31 cellular contexts compared by ENCODE assay signal in genomic region chr1:162389971-162390370, GRCh38. TPM values are rescaled to one million over a fixed set of nuclear protein-coding genes. Genes with fewer than 3 reads are reported as not detected.
DNase-seq lines count a peak whose midpoint lies in the region; ATAC-seq, FAIRE-seq and TF ChIP-seq lines count a peak whose summit lies in the region.
"Had no signal": no experiment of that assay in that cellular context is flagged by ENCODE, and none has a peak within 500 bp of the region (broad histone marks: within the 10 kb centered on the region; RNA-seq: fewer than 3 reads in every experiment).

No MANE protein-coding gene starts in this region.

- H3K27ac ChIP-seq in mammary epithelial cell (ENCODE audit: insufficient read depth, low read depth, low read length) = no peak overlapping the region
- H3K27ac ChIP-seq: dorsolateral prefrontal cortex, gastrocnemius medialis, tibial nerve, VCaP had no signal

- no peaks in the 10 kb centered on the region for H3K9me3 Mint-ChIP-seq in MCF 10A (ENCODE audit: unreplicated experiment)
- H3K9me3 Mint-ChIP-seq: activated CD4-positive, alpha-beta memory T cell treated with anti-CD3 and anti-CD28 coated beads for 36 hours; CD14-positive monocyte had no signal

- ATAC-seq in HG03457 (IDR thresholded peaks at IDR 0.05; ENCODE audit: unreplicated experiment) = no peak
- ATAC-seq: gastrocnemius medialis, left cardiac atrium, sciatic nerve had no signal

- DNase-seq in MCF 10A (ENCODE audit: unreplicated experiment) (peak; percentile 47), mammary epithelial cell (no peak), bronchial epithelial cell (ENCODE audit: low read depth) (no peak), myocyte (ENCODE audit: low read depth) (peak; percentile 71), NCI-H2029 treated with DMSO at 0.1 percent for 48 hours (lab: John Stamatoyannopoulos, UW) (no peak), SHP77 (lab: John Stamatoyannopoulos, UW) (no peak), superior temporal gyrus (ENCODE audit: extremely low spot score) (no peak)
- DNase-seq: activated CD4-positive, alpha-beta memory T cell treated with anti-CD3 and anti-CD28 coated beads for 36 hours; activated naive CD4-positive, alpha-beta T cell; amygdala; central memory CD4-positive, alpha-beta T cell; dorsolateral prefrontal cortex; erythroblast; gastrocnemius medialis; GF-D8; left cardiac atrium; NCI-H226; occipital lobe; stimulated activated CD4-positive, alpha-beta T cell treated with anti-CD3 and anti-CD28 coated beads, Interleukin-1b, Interleukin-23, amount 100 ng/mL, for 48 hours; stimulated activated naive CD4-positive, alpha-beta T cell treated with Interleukin-2 at 50 U/mL for 16 hours had no signal

- in situ Hi-C loops in mammary epithelial cell (cut with MboI; ENCODE audit: low sequenced_read_pairs in 2 of 2) = loop anchor here in 1 of 2 donors (5.0 to 10.0 kb wide), 3 partner anchors 33 to 335 kb away; no protein-coding TSS in a partner anchor

- H3K27me3 Mint-ChIP-seq in MCF 10A (ENCODE audit: insufficient read depth, unreplicated experiment) = no peaks in the 10 kb centered on the region

- H3K79me2 ChIP-seq in mammary epithelial cell (ENCODE audit: insufficient read depth, low read length) = no peaks in the 10 kb centered on the region

- peak overlapping the region; percentile 83 for H3K27ac Mint-ChIP-seq in MCF 10A (ENCODE audit: low read depth, unreplicated experiment)
- H3K27ac Mint-ChIP-seq: activated CD4-positive, alpha-beta memory T cell treated with anti-CD3 and anti-CD28 coated beads for 36 hours; CD14-positive monocyte had no signal

- 78% methylated on average over 7 of the region's 9 CpGs for WGBS in mammary epithelial cell (ENCODE audit: low coverage, missing lambda C conversion rate)

- peaks cover 4% of the 10 kb centered on the region for H3K4me1 ChIP-seq in mammary epithelial cell (ENCODE audit: insufficient read depth, low read length)
- H3K4me1 ChIP-seq: gastrocnemius medialis, HAP-1 had no signal

- no peaks in the 10 kb centered on the region for H4K20me1 ChIP-seq in mammary epithelial cell (ENCODE audit: insufficient read depth, low read length)

- H3K4me2 ChIP-seq in mammary epithelial cell (ENCODE audit: insufficient read depth, low read depth, low read length) = no peak overlapping the region

- no peak overlapping the region for H3K9ac ChIP-seq in mammary epithelial cell (ENCODE audit: insufficient read depth, low read length)

- H2AFZ ChIP-seq in mammary epithelial cell (ENCODE audit: low read depth, low read length) = no peak overlapping the region

- CTCF ChIA-PET in MCF 10A (lab: Yijun Ruan, JAX) (interaction anchor here (0.6 to 8.0 kb wide), 30 partner anchors 9 to 574 kb away, joined by 3 to 171 read pairs (median 6); partner anchors contain the start of genes C1orf226 and SPATA46), mammary epithelial cell (lab: Charles Lee; ENCODE audit: low non-redundant PET) (interaction anchor here (0.5 to 0.8 kb wide), 2 partner anchors 30 to 695 kb away, joined by 4 to 8 read pairs; no protein-coding TSS in a partner anchor)

- intact Hi-C loops in MCF 10A (cut with micrococcal nuclease) = loop anchor here (5.0 to 10.0 kb wide), 2 partner anchors 248 to 595 kb away; no protein-coding TSS in a partner anchor
- intact Hi-C loops in mammary epithelial cell (cut with micrococcal nuclease) = loop anchor here (5.0 kb wide), 1 partner anchor 158 kb away; no protein-coding TSS in a partner anchor

- H3K27me3 ChIP-seq in mammary epithelial cell (ENCODE audit: insufficient read depth, low read length) (no peaks in the 10 kb centered on the region), bronchial epithelial cell (ENCODE audit: control insufficient read depth, insufficient read depth, low read length) (no peaks in the 10 kb centered on the region)
- H3K27me3 ChIP-seq: tibial nerve had no signal

- TF ChIP-seq CTCF in MCF 10A (IDR thresholded peaks at IDR 0.05; ENCODE audit: unreplicated experiment) (no peak), mammary epithelial cell (conservative IDR thresholded peaks at IDR 0.05 in 1 of 2, IDR thresholded peaks at IDR 0.05 in 1 of 2; ENCODE audit: extremely low read depth in 1 of 2, insufficient read depth in 1 of 2, low read depth in 1 of 2, low read length in 2 of 2) (no peak), bronchial epithelial cell (IDR thresholded peaks at IDR 0.05; ENCODE audit: insufficient read depth, low read length, severe bottlenecking) (no peak)

- no peaks in the 10 kb centered on the region for H3K36me3 ChIP-seq in mammary epithelial cell (ENCODE audit: insufficient read depth, low read length)
- H3K36me3 ChIP-seq in bronchial epithelial cell (ENCODE audit: control insufficient read depth, insufficient read depth, low read length) = no peaks in the 10 kb centered on the region
- H3K36me3 ChIP-seq: gastrocnemius medialis, HAP-1 had no signal

- H3K4me3 Mint-ChIP-seq in MCF 10A (ENCODE audit: unreplicated experiment) = no peak overlapping the region
- H3K4me3 Mint-ChIP-seq: activated CD4-positive, alpha-beta memory T cell treated with anti-CD3 and anti-CD28 coated beads for 36 hours had no signal

- peak; percentile 50 for FAIRE-seq in bronchial epithelial cell (lab: Jason Lieb, UNC)
- FAIRE-seq: A204.1, GM12878 had no signal

- H3K36me3 Mint-ChIP-seq in MCF 10A (ENCODE audit: insufficient read depth, unreplicated experiment) = no peaks in the 10 kb centered on the region
- H3K36me3 Mint-ChIP-seq: activated CD4-positive, alpha-beta memory T cell treated with anti-CD3 and anti-CD28 coated beads for 36 hours; CD14-positive monocyte had no signal

- POLR2A ChIA-PET in MCF 10A (lab: Yijun Ruan, JAX) = interaction anchor here (0.9 to 3.7 kb wide), 7 partner anchors 8 to 334 kb away, joined by 3 to 26 read pairs (median 4); partner anchors contain the start of gene C1orf226

- H3K4me1 Mint-ChIP-seq in MCF 10A (ENCODE audit: insufficient read depth, unreplicated experiment) = peaks cover 51% of the 10 kb centered on the region

- no peaks in the 10 kb centered on the region for H3K9me3 ChIP-seq in mammary epithelial cell (replicated peaks; ENCODE audit: insufficient read depth, low read length)
- H3K9me3 ChIP-seq: gastrocnemius medialis, HAP-1, mucosa of descending colon, tibial nerve had no signal

- H3K4me3 ChIP-seq in mammary epithelial cell (replicated peaks in 1 of 3; ENCODE audit: insufficient read depth in 1 of 3, low read depth in 2 of 3, low read length in 3 of 3) = no peak overlapping the region
- no peak overlapping the region for H3K4me3 ChIP-seq in bronchial epithelial cell (ENCODE audit: low read depth, low read length)
- H3K4me3 ChIP-seq: dorsolateral prefrontal cortex, gastrocnemius medialis, GM12878, HAP-1, mucosa of descending colon, tibial nerve had no signal

- dilution Hi-C loops in mammary epithelial cell (cut with HindIII; ENCODE audit: low sequenced_read_pairs) = no loop called here

- no TSS peak for BruUV-seq in MCF 10A (replicated peaks; lab: Mats Ljungman, UMichigan)
- no TSS peak for BruUV-seq in mammary epithelial cell (replicated peaks; lab: Mats Ljungman, UMichigan)

RNA-seq across cellular contexts. Expression of gene C1orf226, which starts 8.4 kb away (rescaled TPM):
- total RNA-seq in MCF 10A (2022) = 3.1 and 3.3 TPM in 2 replicates
- total RNA-seq in mammary epithelial cell = 1 to 10 TPM; 1.5 to 2.2 TPM
- 0.62 TPM for polyA plus RNA-seq in mammary epithelial cell
- polyA minus RNA-seq in mammary epithelial cell = 4.2 TPM
- total RNA-seq in bronchial epithelial cell = 0.26 TPM in 2 replicates
- total RNA-seq in myocyte = 1.0 and 1.8 TPM in 2 replicates
- polyA plus RNA-seq in myocyte (2012) = 3.9 TPM
- total RNA-seq: GM12878; T-helper 1 cell treated with Interleukin-12 subunit alpha and Interleukin-12 subunit beta and Interleukin-4 antibody, amounts not matched to agents 30 ng/mL and 1 ng/mL, for 36 hours had no signal
- polyA plus RNA-seq: GM12878 had no signal

RNA-seq across cellular contexts. Expression of gene SPATA46, which starts 13.3 kb away (rescaled TPM):
- not detected in 2 replicates for total RNA-seq in MCF 10A (2022)
- not detected for total RNA-seq in mammary epithelial cell
- not detected for polyA plus RNA-seq in mammary epithelial cell
- polyA minus RNA-seq in mammary epithelial cell = not detected
- total RNA-seq in bronchial epithelial cell = not detected in 2 replicates
- not detected in 2 replicates for total RNA-seq in myocyte
- 0.25 TPM for polyA plus RNA-seq in myocyte (2012)
- total RNA-seq: activated CD4-positive, alpha-beta memory T cell treated with anti-CD3 and anti-CD28 coated beads for 36 hours; dorsolateral prefrontal cortex; GM12878; IMR-90; left cardiac atrium; mucosa of descending colon; occipital lobe; sciatic nerve; T-helper 1 cell treated with Interleukin-12 subunit alpha and Interleukin-12 subunit beta and Interleukin-4 antibody, amounts not matched to agents 30 ng/mL and 1 ng/mL, for 36 hours; tibial nerve had no signal
- polyA plus RNA-seq: CD14-positive monocyte, GM12878, IMR-90 had no signal

RNA-seq across cellular contexts. Expression of gene SH2D1B, which starts 22.0 kb away (rescaled TPM):
- total RNA-seq in MCF 10A (2022) (not detected in 2 replicates), mammary epithelial cell (not detected), bronchial epithelial cell (0.13 TPM in 1 of 2 replicates, not detected in the other), myocyte (not detected in 2 replicates)
- polyA plus RNA-seq in mammary epithelial cell = 0.05 TPM
- polyA minus RNA-seq in mammary epithelial cell = not detected
- polyA plus RNA-seq in myocyte (2012) = not detected
- total RNA-seq: activated CD4-positive, alpha-beta memory T cell treated with anti-CD3 and anti-CD28 coated beads for 36 hours; GM12878; occipital lobe; T-helper 1 cell treated with Interleukin-12 subunit alpha and Interleukin-12 subunit beta and Interleukin-4 antibody, amounts not matched to agents 30 ng/mL and 1 ng/mL, for 36 hours; tibial nerve had no signal

Comparison
In these comparisons a context has a peak if more than half of its experiments do, and no peak if none do; other contexts are left out.
1. DNase-seq: peak in MCF 10A (single experiment) and myocyte (single experiment); none in mammary epithelial cell (single experiment), bronchial epithelial cell (single experiment), NCI-H2029 treated with DMSO at 0.1 percent for 48 hours (single experiment), SHP77 (0 of 2) and superior temporal gyrus (single experiment).